ENCODE assay signal across 16 cellular contexts in the genomic region with DNA sequence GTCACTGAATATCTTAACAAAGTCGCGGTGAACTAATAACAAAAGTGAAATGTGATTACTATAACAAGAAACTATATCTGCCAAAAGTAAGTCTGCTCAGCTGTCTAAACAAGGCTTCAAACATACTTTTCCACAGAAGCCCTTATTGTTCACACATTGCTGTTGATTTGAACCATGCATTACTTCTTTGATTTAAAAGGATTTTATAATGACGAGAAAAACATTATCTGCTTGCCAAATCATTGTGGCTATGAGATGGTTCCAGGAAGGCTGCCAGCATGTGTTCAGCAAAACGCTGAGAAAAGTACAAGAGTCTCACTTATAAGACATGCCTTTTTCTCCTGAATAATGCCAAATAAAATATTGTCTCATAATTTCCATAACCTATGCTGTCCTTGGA. TPM values are rescaled to one million over a fixed set of nuclear protein-coding genes. Genes with fewer than 3 reads are reported as not detected.
DNase-seq lines count a peak whose midpoint lies in the region; ATAC-seq and TF ChIP-seq lines count a peak whose summit lies in the region.
"Had no signal": no experiment of that assay in that cellular context is flagged by ENCODE, and none has a peak within 500 bp of the region (broad histone marks: within the 10 kb centered on the region; RNA-seq: fewer than 3 reads in every experiment).

No MANE protein-coding gene starts in this region.

- in situ Hi-C loops in astrocyte of the cerebellum (cut with HindIII; ENCODE audit: low sequenced_read_pairs), result no loop called here

- no peaks in the 10 kb centered on the region for H3K4me1 ChIP-seq in Peyer's patch
- H3K4me1 ChIP-seq: SJSA1 had no signal

- H3K27ac ChIP-seq in Peyer's patch, result no peak overlapping the region
- H3K27ac ChIP-seq: KMS-11, SJSA1 had no signal

- TF ChIP-seq CTCF in astrocyte of the cerebellum (IDR thresholded peaks at IDR 0.05; ENCODE audit: low read depth, low read length, missing control alignments) (no peak), Peyer's patch (IDR thresholded peaks at IDR 0.05) (no peak)

- no peaks in the 10 kb centered on the region for H3K9me3 ChIP-seq in MG63
- H3K9me3 ChIP-seq in Peyer's patch, result no peaks in the 10 kb centered on the region
- H3K9me3 ChIP-seq: SJSA1 had no signal

- DNase-seq in MG63, result peak; percentile 59
- peak; percentile 98 for DNase-seq in astrocyte of the cerebellum (ENCODE audit: low read depth)
- peak; percentile 12 for DNase-seq in glomerular visceral epithelial cell (ENCODE audit: extremely low spot score)
- peak; percentile 61 for DNase-seq in superior temporal gyrus (ENCODE audit: extremely low spot score)
- DNase-seq in stimulated activated CD4-positive, alpha-beta T cell treated with anti-CD3 and anti-CD28 coated beads, Interleukin-15, amount 100 ng/mL, for 24 hours, result no peak
- DNase-seq in Peyer's patch, result no peak
- DNase-seq: activated CD4-positive, CD25-positive, alpha-beta regulatory T cell treated with anti-CD3 and anti-CD28 coated beads, Interleukin-2, amount 50 U/mL, for 72 hours; activated T-cell treated with anti-CD3 and anti-CD28 coated beads, Interleukin-2, amount 50 U/mL, for 24 hours; HFFc6; NCI-H2227 treated with DMSO at 0.1 percent for 48 hours; nucleus accumbens; stimulated activated CD4-positive, alpha-beta T cell treated with anti-CD3 and anti-CD28 coated beads, Interleukin-4, amount 100 ng/mL, for 24 hours had no signal

- no peak for TF ChIP-seq POLR2A in Peyer's patch (IDR thresholded peaks at IDR 0.05)

- no peak for ATAC-seq in HG03521 (IDR thresholded peaks at IDR 0.05; ENCODE audit: unreplicated experiment)

- no peaks in the 10 kb centered on the region for H3K36me3 ChIP-seq in MG63
- H3K36me3 ChIP-seq in Peyer's patch, result no peaks in the 10 kb centered on the region
- H3K36me3 ChIP-seq: SJSA1 had no signal

- H3K27me3 ChIP-seq in MG63 (no peaks in the 10 kb centered on the region), Peyer's patch (no peaks in the 10 kb centered on the region)
- H3K27me3 ChIP-seq: SJSA1 had no signal

- H3K4me3 ChIP-seq in MG63 (no peak overlapping the region), astrocyte of the cerebellum (ENCODE audit: low read depth, low read length) (no peak overlapping the region), Peyer's patch (no peak overlapping the region)
- H3K4me3 ChIP-seq: SJSA1 had no signal

RNA-seq across cellular contexts. Expression of a gene that starts 24.4 kb away (rescaled TPM):
- total RNA-seq in MG63 (2014; rRNA removed; shearing (Covaris generic); ENCODE audit: low replicate concordance), result not detected in 2 replicates
- 1 to 10 TPM; 1.1 to 5.0 (median 3.1) TPM for total RNA-seq in Peyer's patch
- total RNA-seq: HFFc6, kidney epithelial cell had no signal

RNA-seq across cellular contexts. Expression of a gene that starts 28.2 kb away (rescaled TPM):
- not detected in 2 replicates for total RNA-seq in MG63 (2014; rRNA removed; shearing (Covaris generic); ENCODE audit: low replicate concordance)
- 1 to 10 TPM in 3 of 4 donors, under 1 TPM in 1; 0.95 to 9.1 (median 3.2) TPM for total RNA-seq in Peyer's patch
- total RNA-seq: HFFc6 had no signal

Comparison
In these comparisons a context has a peak if more than half of its experiments do, and no peak if none do; other contexts are left out.
1. DNase-seq: peak in MG63 (single experiment), astrocyte of the cerebellum (single experiment), glomerular visceral epithelial cell (single experiment) and superior temporal gyrus (single experiment); none in stimulated activated CD4-positive, alpha-beta T cell treated with anti-CD3 and anti-CD28 coated beads, Interleukin-15, amount 100 ng/mL, for 24 hours (single experiment) and Peyer's patch (0 of 3).